In the genomic region with DNA sequence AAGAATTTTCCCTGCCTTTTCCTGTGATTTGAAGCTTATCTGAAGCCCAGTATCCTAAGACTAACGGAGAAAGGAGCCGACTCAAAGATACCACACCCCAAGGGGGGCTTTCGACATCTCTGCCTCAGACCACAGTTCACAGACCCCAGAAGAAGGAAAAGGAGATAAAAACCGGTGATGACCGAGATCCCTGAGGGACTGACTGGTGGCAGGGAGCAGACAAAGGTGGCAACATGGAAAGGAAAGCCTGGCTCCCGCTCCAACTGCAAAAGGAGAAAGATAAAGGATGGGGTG, we compare ENCODE assay signal across 8 cellular contexts. TPM values are rescaled to one million over a fixed set of nuclear protein-coding genes. Genes with fewer than 3 reads are reported as not detected.
DNase-seq lines count a peak whose midpoint lies in the region; ATAC-seq and TF ChIP-seq lines count a peak whose summit lies in the region.

No MANE protein-coding gene starts in this region.

- H3K27ac ChIP-seq in adrenal gland, result peak overlapping the region; percentile 82 to 96 (median 94)
- H3K27ac ChIP-seq in temporal lobe (ENCODE audit: low read depth, low read length), result peak overlapping the region; percentile 92

- peak overlapping the region; percentile 94 for H3K4me3 Mint-ChIP-seq in activated CD4-positive, alpha-beta T cell treated with anti-CD3 and anti-CD28 coated beads for 36 hours

- no peaks in the 10 kb centered on the region for H3K9me3 Mint-ChIP-seq in activated CD4-positive, alpha-beta T cell treated with anti-CD3 and anti-CD28 coated beads for 36 hours (ENCODE audit: low read depth)

- peak overlapping the region; percentile 31 to 95 (median 85) for H3K4me3 ChIP-seq in adrenal gland

- H3K9me3 ChIP-seq in adrenal gland (replicated peaks in 1 of 3), result no peaks in the 10 kb centered on the region

- intact Hi-C loops in activated CD4-positive, alpha-beta T cell treated with anti-CD3 and anti-CD28 coated beads for 36 hours (cut with DNase I, micrococcal nuclease), result loop anchor here (2.0 to 5.0 kb wide), 5 partner anchors 48 to 518 kb away; a partner anchor contains a TSS
- intact Hi-C loops in adrenal gland (cut with DNase I), result loop anchor here (10.0 kb wide), 1 partner anchor 48 kb away; a partner anchor contains a TSS

- H3K4me1 ChIP-seq in adrenal gland (replicated peaks in 1 of 2), result peaks cover 16 to 27% of the 10 kb centered on the region in 2 donors

- H3K27me3 ChIP-seq in adrenal gland, result no peaks in the 10 kb centered on the region

- no peaks in the 10 kb centered on the region for H3K27me3 Mint-ChIP-seq in activated CD4-positive, alpha-beta T cell treated with anti-CD3 and anti-CD28 coated beads for 36 hours

- H3K36me3 Mint-ChIP-seq in activated CD4-positive, alpha-beta T cell treated with anti-CD3 and anti-CD28 coated beads for 36 hours (ENCODE audit: low read depth), result peaks cover 12% of the 10 kb centered on the region

- WGBS in adrenal gland, 4 donors, result 0 to 1% (median 1%) methylated on average over 6 of the region's 6 CpGs

- H3K36me3 ChIP-seq in adrenal gland (replicated peaks in 1 of 2), result no peaks in the 10 kb centered on the region

- peak overlapping the region; percentile 97 for H3K27ac Mint-ChIP-seq in activated CD4-positive, alpha-beta T cell treated with anti-CD3 and anti-CD28 coated beads for 36 hours

- no peak for ATAC-seq in activated CD4-positive, alpha-beta T cell treated with anti-CD3 and anti-CD28 coated beads for 36 hours

- TF ChIP-seq CTCF in adrenal gland (IDR thresholded peaks at IDR 0.05), result no peak

- CTCF ChIA-PET in activated CD4-positive, alpha-beta T cell treated with anti-CD3 and anti-CD28 coated beads for 36 hours (lab: Charles Lee), result interaction anchor here (0.9 to 1.0 kb wide), 2 partner anchors 13 to 103 kb away, joined by 3 to 4 read pairs; no protein-coding TSS in a partner anchor

- peaks cover 41% of the 10 kb centered on the region for H3K4me1 Mint-ChIP-seq in activated CD4-positive, alpha-beta T cell treated with anti-CD3 and anti-CD28 coated beads for 36 hours

- POLR2A ChIA-PET in activated CD4-positive, alpha-beta T cell treated with anti-CD3 and anti-CD28 coated beads for 36 hours (lab: Charles Lee), result no interaction called here

- DNase-seq in activated CD4-positive, alpha-beta T cell treated with anti-CD3 and anti-CD28 coated beads for 36 hours, result no peak
- DNase-seq in activated CD4-positive, alpha-beta T cell treated with anti-CD3 and anti-CD28 coated beads, Interleukin-2, amount 50 U/mL, for 1 hour, result no peak
- no peak for DNase-seq in adrenal gland
- DNase-seq in kidney glomerular epithelial cell (lab: John Stamatoyannopoulos, UW), result peak; percentile 37
- no peak for DNase-seq in KG1 (lab: John Stamatoyannopoulos, UW)
- no peak for DNase-seq in stimulated activated CD4-positive, alpha-beta T cell treated with anti-CD3 and anti-CD28 coated beads, Interleukin-4, amount 100 ng/mL, for 1 hour
- no peak for DNase-seq in LoVo (ENCODE audit: low spot score)

- no peak for TF ChIP-seq POLR2A in adrenal gland (IDR thresholded peaks at IDR 0.05)

RNA-seq across cellular contexts. Expression of a gene that starts 0.7 kb away (rescaled TPM):
- total RNA-seq in activated CD4-positive, alpha-beta T cell treated with anti-CD3 and anti-CD28 coated beads for 36 hours, result 10 to 100 TPM; 24.0 to 27.0 TPM
- 10 to 100 TPM in 6 of 8 donors, 1 to 10 TPM in 2; 7.4 to 21.3 (median 12.1) TPM for total RNA-seq in adrenal gland
- polyA plus RNA-seq in adrenal gland, result 10 to 100 TPM; 13.9 to 17.8 (median 16.6) TPM
- 12.3 TPM for total RNA-seq in temporal lobe

RNA-seq across cellular contexts. Expression of a gene that starts 47.6 kb away (rescaled TPM):
- total RNA-seq in activated CD4-positive, alpha-beta T cell treated with anti-CD3 and anti-CD28 coated beads for 36 hours, result 100 to 1,000 TPM; 298 to 464 TPM
- total RNA-seq in adrenal gland (100 to 1,000 TPM in 6 of 8 donors, 10 to 100 TPM in 2; 28.9 to 291 (median 123) TPM), temporal lobe (135 TPM)
- polyA plus RNA-seq in adrenal gland, result 100 to 1,000 TPM in 1 of 3 donors, 10 to 100 TPM in 2; 87.8 to 290 (median 92.4) TPM
